In the genomic region with DNA sequence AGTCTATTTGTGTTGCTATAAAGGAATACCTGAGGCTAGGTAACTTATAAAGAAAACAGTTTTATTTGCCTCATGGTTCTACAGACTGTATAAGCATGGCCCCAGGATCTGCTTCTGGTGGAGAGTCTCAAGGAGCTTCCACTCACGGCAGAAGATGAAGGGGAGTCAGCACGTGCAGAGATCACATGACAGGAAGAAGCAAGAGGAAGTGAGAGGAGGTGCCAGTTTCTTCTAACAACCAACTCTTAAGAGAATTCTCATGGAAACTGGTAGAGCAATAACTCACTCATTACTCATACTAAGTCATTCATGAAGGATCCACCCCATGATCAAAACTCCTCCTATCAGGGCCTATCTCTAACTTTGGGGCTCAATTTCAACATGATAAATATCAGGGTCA, we compare ENCODE assay signal across 22 cellular contexts.
"Had no signal": no experiment of that assay in that cellular context is flagged by ENCODE, and none has a peak within 500 bp of the region (broad histone marks: within the 10 kb centered on the region; RNA-seq: fewer than 3 reads in every experiment).

No MANE protein-coding gene starts in this region.

- H3K9me3 ChIP-seq: transverse colon had no signal

- H3K4me3 Mint-ChIP-seq: activated CD4-positive, alpha-beta memory T cell treated with anti-CD3 and anti-CD28 coated beads for 36 hours; activated CD8-positive, alpha-beta memory T cell treated with anti-CD3 and anti-CD28 coated beads, Interleukin-2, amount 10 ng/mL, durations not matched to agents 7 days and 5 days; brain; natural killer cell; stimulated activated naive B cell treated with anti-CD40 and anti-IgM and Interleukin-4, amounts not matched to agents 10 μg/mL and 1 μg/mL and 100 μg/mL, for 72 hours had no signal

- H3K27ac Mint-ChIP-seq: activated CD4-positive, alpha-beta memory T cell treated with anti-CD3 and anti-CD28 coated beads for 36 hours; activated CD8-positive, alpha-beta memory T cell treated with anti-CD3 and anti-CD28 coated beads, Interleukin-2, amount 10 ng/mL, durations not matched to agents 7 days and 5 days; activated naive CD4-positive, alpha-beta T cell treated with anti-CD3 and anti-CD28 coated beads, Interleukin-2, amount 50 U/mL, for 72 hours; brain; natural killer cell; stimulated activated naive B cell treated with anti-CD40 and anti-IgM and Interleukin-4, amounts not matched to agents 10 μg/mL and 1 μg/mL and 100 μg/mL, for 72 hours had no signal

- H3K27me3 ChIP-seq: transverse colon had no signal

- H3K27me3 Mint-ChIP-seq: activated CD4-positive, alpha-beta memory T cell treated with anti-CD3 and anti-CD28 coated beads for 36 hours; brain; stimulated activated naive B cell treated with anti-CD40 and anti-IgM and Interleukin-4, amounts not matched to agents 10 μg/mL and 1 μg/mL and 100 μg/mL, for 72 hours had no signal

- H3K4me3 ChIP-seq: transverse colon had no signal

- H3K36me3 ChIP-seq: transverse colon, WERI-Rb-1 had no signal

- H3K36me3 Mint-ChIP-seq: activated CD4-positive, alpha-beta memory T cell treated with anti-CD3 and anti-CD28 coated beads for 36 hours; brain; natural killer cell; stimulated activated naive B cell treated with anti-CD40 and anti-IgM and Interleukin-4, amounts not matched to agents 10 μg/mL and 1 μg/mL and 100 μg/mL, for 72 hours had no signal

- H3K9me3 Mint-ChIP-seq: brain had no signal

- DNase-seq: activated CD4-positive, alpha-beta memory T cell treated with anti-CD3 and anti-CD28 coated beads for 36 hours; activated CD4-positive, alpha-beta T cell treated with anti-CD3 and anti-CD28 coated beads for 48 hours; activated CD8-positive, alpha-beta memory T cell treated with anti-CD3 and anti-CD28 coated beads, Interleukin-2, amount 10 ng/mL, durations not matched to agents 7 days and 5 days; activated gamma-delta T cell; activated T-cell treated with anti-CD3 and anti-CD28 coated beads for 4 hours; aorta; caudate nucleus; dermis blood vessel endothelial cell; effector CD8-positive, alpha-beta T cell; hippocampal formation; kidney glomerular epithelial cell; left ventricle myocardium superior; midbrain; natural killer cell; small intestine; stimulated activated CD8-positive, alpha-beta memory T cell treated with anti-CD3 and anti-CD28 coated beads, Interleukin-4, amount 100 ng/mL, for 48 hours; stimulated activated naive B cell treated with anti-CD40 and anti-IgM and Interleukin-4, amounts not matched to agents 10 μg/mL and 1 μg/mL and 100 μg/mL, for 72 hours; transverse colon; WERI-Rb-1 had no signal

- H3K4me1 Mint-ChIP-seq: brain; natural killer cell; stimulated activated naive B cell treated with anti-CD40 and anti-IgM and Interleukin-4, amounts not matched to agents 10 μg/mL and 1 μg/mL and 100 μg/mL, for 72 hours had no signal

- H3K4me1 ChIP-seq: transverse colon had no signal

- ATAC-seq: activated CD8-positive, alpha-beta memory T cell treated with anti-CD3 and anti-CD28 coated beads, Interleukin-2, amount 10 ng/mL, durations not matched to agents 7 days and 5 days; activated naive CD4-positive, alpha-beta T cell treated with anti-CD3 and anti-CD28 coated beads, Interleukin-2, amount 50 U/mL, for 72 hours; left ventricle myocardium superior; natural killer cell; sciatic nerve; stimulated activated naive B cell treated with anti-CD40 and anti-IgM and Interleukin-4, amounts not matched to agents 10 μg/mL and 1 μg/mL and 100 μg/mL, for 72 hours had no signal
